ENCODE assay signal across 8 cellular contexts in the genomic region with DNA sequence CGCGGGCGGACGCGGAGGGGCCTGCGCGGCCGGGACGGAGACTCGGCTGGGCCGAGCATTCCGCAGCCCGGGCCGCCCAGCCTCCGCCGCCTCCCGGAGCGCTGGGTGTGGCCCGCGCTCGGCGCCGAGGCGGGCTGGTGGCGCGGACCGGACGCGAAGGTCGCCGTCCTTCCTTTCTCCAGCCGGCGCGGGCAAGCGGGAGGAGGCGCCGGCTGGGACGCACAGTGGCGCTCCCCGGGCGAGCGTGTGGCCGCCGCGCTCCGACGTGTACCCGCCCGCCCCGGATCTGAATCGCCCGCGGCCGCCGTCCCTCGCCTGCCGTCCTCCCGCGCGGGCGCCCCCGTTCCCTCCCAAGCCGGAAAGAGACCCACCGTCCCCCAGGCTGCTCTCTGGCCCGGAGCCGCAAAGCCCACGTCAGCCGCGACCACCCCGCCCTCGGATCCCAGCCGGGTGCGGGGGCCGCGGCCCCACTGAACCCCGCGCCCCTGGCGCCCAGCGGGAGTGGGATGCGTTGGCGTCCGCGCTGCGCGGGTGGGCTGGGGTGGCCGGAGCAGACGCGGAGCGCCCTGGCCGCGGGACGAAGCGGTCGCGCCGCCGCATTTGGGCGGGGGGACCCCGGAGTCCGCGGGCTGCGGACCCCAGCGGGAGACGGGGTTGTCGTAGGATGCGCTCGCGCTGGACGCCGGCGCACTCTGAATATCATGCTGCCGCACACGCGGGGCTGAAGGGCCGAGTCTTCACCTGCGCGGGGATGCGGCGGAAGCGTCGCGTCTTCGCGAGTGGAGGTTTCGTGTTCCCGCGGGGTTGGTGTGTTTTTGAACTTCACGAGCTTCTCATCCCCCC. TPM values are rescaled to one million over a fixed set of nuclear protein-coding genes. Genes with fewer than 3 reads are reported as not detected.
DNase-seq lines count a peak whose midpoint lies in the region; ATAC-seq, FAIRE-seq and TF ChIP-seq lines count a peak whose summit lies in the region.

No MANE protein-coding gene starts in this region.

- no peak overlapping the region for H3K27ac ChIP-seq in CD4-positive, alpha-beta memory T cell (ENCODE audit: low read depth, low read length)
- H3K27ac ChIP-seq in K562 (ENCODE audit: extremely low read depth, low read depth, low read length) (peak overlapping the region; percentile 49; the same call in 1 of the 3 replicates), skin epidermis (peak overlapping the region; percentile 66 to 97 (median 89))

- 0% methylated on average over 26 of the region's 128 CpGs for WGBS in K562 (ENCODE audit: insufficient coverage, low coverage, missing lambda C conversion rate)

- TF ChIP-seq CTCF in K562 (IDR thresholded peaks at IDR 0.05 in 2 of 3, conservative IDR thresholded peaks at IDR 0.05 in 1 of 3; ENCODE audit: insufficient read depth in 2 of 3, low read depth in 1 of 3, low read length in 3 of 3): no peak

- H3K27me3 ChIP-seq in CD4-positive, alpha-beta memory T cell (ENCODE audit: insufficient read depth, low read length): no peaks in the 10 kb centered on the region
- no peaks in the 10 kb centered on the region for H3K27me3 ChIP-seq in K562 (ENCODE audit: control insufficient read depth in 2 of 2, insufficient read depth in 2 of 2, low read length in 2 of 2)

- H3K36me3 ChIP-seq in CD4-positive, alpha-beta memory T cell (ENCODE audit: insufficient read depth, low read length): no peaks in the 10 kb centered on the region
- H3K36me3 ChIP-seq in K562 (ENCODE audit: control insufficient read depth, insufficient read depth, low read length): no peaks in the 10 kb centered on the region

- peaks cover 7 to 18% (median 10%) of the 10 kb centered on the region in 4 donors for H3K4me1 Mint-ChIP-seq in CD4-positive, alpha-beta memory T cell

- in situ Hi-C loops in K562 (cut with MboI): no loop called here

- peak overlapping the region; percentile 48 to 55 for H3K4me3 ChIP-seq in CD4-positive, alpha-beta memory T cell (ENCODE audit: low read length in 2 of 2)
- peak overlapping the region; percentile 65 for H3K4me3 ChIP-seq in K562
- H3K4me3 ChIP-seq in iPS-18c (ENCODE audit: insufficient read depth, low read depth, low read length): peak overlapping the region; percentile 78
- peak overlapping the region; percentile 61 to 87 (median 81) for H3K4me3 ChIP-seq in skin epidermis

- no peaks in the 10 kb centered on the region for H3K9me3 ChIP-seq in CD4-positive, alpha-beta memory T cell (ENCODE audit: control insufficient read depth in 1 of 2, low read length in 2 of 2)
- H3K9me3 ChIP-seq in K562 (replicated peaks; ENCODE audit: control insufficient read depth, insufficient read depth, low read depth, low read length) (no peaks in the 10 kb centered on the region), iPS-18c (ENCODE audit: control insufficient read depth, insufficient read depth, low read length) (no peaks in the 10 kb centered on the region)

- peak overlapping the region; percentile 84 to 91 (median 90) for H3K4me3 Mint-ChIP-seq in CD4-positive, alpha-beta memory T cell

- no peaks in the 10 kb centered on the region for H4K20me1 ChIP-seq in K562 (replicated peaks; ENCODE audit: control insufficient read depth, insufficient read depth, low read length)

- H3K9me1 ChIP-seq in K562 (ENCODE audit: control insufficient read depth, insufficient read depth, low read length): no peaks in the 10 kb centered on the region

- H3K27ac Mint-ChIP-seq in CD4-positive, alpha-beta memory T cell: peak overlapping the region in 4 of 7 donors; percentile 55 to 83 (median 65)

- H2AFZ ChIP-seq in K562 (ENCODE audit: low read depth, low read length): peak overlapping the region; percentile 76

- CTCF ChIA-PET in CD4-positive, alpha-beta memory T cell (lab: Charles Lee; ENCODE audit: partially characterized antibody): no interaction called here
- CTCF ChIA-PET in K562 (lab: Yijun Ruan, JAX; ENCODE audit: low intra/inter-chr PET ratio): no interaction called here

- H3K9ac ChIP-seq in K562 (ENCODE audit: insufficient read depth in 1 of 2, low read depth in 2 of 2, low read length in 2 of 2): peak overlapping the region; percentile 54 to 91; a peak in 3 of 4 replicates

- TF ChIP-seq RAD21 in K562 (CRISPR knock-in tag; conservative IDR thresholded peaks at IDR 0.05 in 1 of 2, IDR thresholded peaks at IDR 0.05 in 1 of 2): no peak

- peaks cover 0 to 7% of the 10 kb centered on the region in 2 donors for H3K36me3 Mint-ChIP-seq in CD4-positive, alpha-beta memory T cell

- TF ChIP-seq POLR2A in K562 (conservative IDR thresholded peaks at IDR 0.05): no peak

- peaks cover 0 to 2% (median 0%) of the 10 kb centered on the region in 8 donors for H3K9me3 Mint-ChIP-seq in CD4-positive, alpha-beta memory T cell

- no peak for TF ChIP-seq EP300 in K562 (IDR thresholded peaks at IDR 0.05; ENCODE audit: low read length)

- peak in 4 of 5 donors; percentile 12 to 31 (median 17) for DNase-seq in CD4-positive, alpha-beta memory T cell
- DNase-seq in GM19238 (ENCODE audit: insufficient read length, low spot score) (peak; percentile 20), SW 1271 (lab: John Stamatoyannopoulos, UW) (peak; percentile 15 to 30), K562 (ENCODE audit: extremely low read depth in 1 of 4, low spot score in 3 of 4) (peak; percentile 31 to 55 (median 49)), inferior parietal cortex (ENCODE audit: extremely low spot score) (no peak)

- POLR2A ChIA-PET in CD4-positive, alpha-beta memory T cell (lab: Charles Lee; ENCODE audit: partially characterized antibody): interaction anchor here (0.6 to 1.2 kb wide), 5 partner anchors 38 to 203 kb away, joined by 3 to 4 read pairs (median 3); partner anchors contain the start of gene KCTD18
- POLR2A ChIA-PET in K562 (lab: Yijun Ruan, JAX): interaction anchor here (0.7 kb wide), 1 partner anchor 384 kb away, joined by 3 read pairs; no protein-coding TSS in a partner anchor

- H3K4me1 ChIP-seq in CD4-positive, alpha-beta memory T cell (ENCODE audit: insufficient read depth, low read length): peaks cover 4% of the 10 kb centered on the region
- H3K4me1 ChIP-seq in K562 (replicated peaks in 1 of 2; ENCODE audit: control insufficient read depth in 2 of 2, insufficient read depth in 2 of 2, low read length in 2 of 2): peaks cover 0 to 8% of the 10 kb centered on the region in 2 experiments; a peak in 3 of 5 replicates

- H3K27me3 Mint-ChIP-seq in CD4-positive, alpha-beta memory T cell: peaks cover 0 to 4% of the 10 kb centered on the region in 2 donors

- no TSS peak for BruUV-seq in K562 (replicated peaks; lab: Mats Ljungman, UMichigan)

- intact Hi-C loops in CD4-positive, alpha-beta memory T cell (cut with micrococcal nuclease): loop anchor here (1.0 to 5.0 kb wide), 4 partner anchors 68 to 320 kb away; no protein-coding TSS in a partner anchor
- intact Hi-C loops in K562 (cut with micrococcal nuclease): loop anchor here (5.0 to 10.0 kb wide), 3 partner anchors 132 to 320 kb away; no protein-coding TSS in a partner anchor

- peak overlapping the region; percentile 89 for H3K4me2 ChIP-seq in K562 (ENCODE audit: insufficient read depth, low read length)

- FAIRE-seq in K562 (lab: Jason Lieb, UNC): no peak

- H3K79me2 ChIP-seq in K562 (ENCODE audit: control insufficient read depth, insufficient read depth, low read length): peaks cover 8% of the 10 kb centered on the region; the same call in 1 of the 3 replicates

- ATAC-seq in HG03196 (IDR thresholded peaks at IDR 0.05; ENCODE audit: unreplicated experiment): peak; percentile 53
- peak; percentile 86 for ATAC-seq in K562

TF ChIP-seq in K562, 482 proteins besides CTCF, POLR2A, EP300 and RAD21 (continues in another document):
- TF ChIP-seq RBFOX2 (IDR thresholded peaks at IDR 0.05; ENCODE audit: low read depth, low read length): peak; percentile 65
- no peak for TF ChIP-seq YBX1 (IDR thresholded peaks at IDR 0.05)
- no peak for TF ChIP-seq ZNF282 (CRISPR knock-in tag; IDR thresholded peaks at IDR 0.05)
- peak; percentile 73 for TF ChIP-seq CTBP1 (IDR thresholded peaks at IDR 0.05; ENCODE audit: borderline replicate concordance)
- TF ChIP-seq TOE1 (IDR thresholded peaks at IDR 0.05; ENCODE audit: borderline replicate concordance): no peak
- no peak for TF ChIP-seq TOE1 (CRISPR knock-in tag; IDR thresholded peaks at IDR 0.05; ENCODE audit: borderline replicate concordance, low read depth)
- TF ChIP-seq THRAP3 (IDR thresholded peaks at IDR 0.05; ENCODE audit: borderline replicate concordance): no peak
- no peak for TF ChIP-seq HOXB6 (CRISPR knock-in tag; IDR thresholded peaks at IDR 0.05; ENCODE audit: borderline replicate concordance)
- peak; percentile 53; the same call in 1 of the 2 replicates for TF ChIP-seq NCOA6 (IDR thresholded peaks at IDR 0.05)
- no peak for TF ChIP-seq EHMT2 (IDR thresholded peaks at IDR 0.05)
- TF ChIP-seq FOXJ2 (tag; IDR thresholded peaks at IDR 0.05): no peak

RNA-seq across cellular contexts. Expression of gene SPATS2L, which starts 0.7 kb away (rescaled TPM):
- 1 to 10 TPM; 5.9 to 6.6 TPM for total RNA-seq in CD4-positive, alpha-beta memory T cell
- polyA plus RNA-seq in CD4-positive, alpha-beta memory T cell: 1 to 10 TPM; 5.2 to 6.1 TPM
- total RNA-seq in K562 (2011; cell fraction: chromatin; rRNA removed; ENCODE audit: low replicate concordance): 17.5 and 23.3 TPM in 2 replicates
- 8.3 and 8.9 TPM in 2 replicates for total RNA-seq in K562 (2011; cell fraction: nucleolus; rRNA removed)
- 10.0 and 18.6 TPM in 2 replicates for total RNA-seq in K562 (2011; cell fraction: nucleoplasm; rRNA removed)
- 23.3 and 26.1 TPM in 2 replicates for total RNA-seq in K562 (2014; rRNA removed)
- total RNA-seq in K562 (2014; rRNA removed; fragmentation: Illumina TruSeq; extraction: Trizol): 24.9 and 29.4 TPM in 2 replicates
- 23.4 and 24.5 TPM in 2 replicates for total RNA-seq in K562 (2015; rRNA removed; fragmentation: Illumina TruSeq; extraction: Trizol)
- total RNA-seq in K562 (2021): 25.8 and 29.1 TPM in 2 replicates
- 34.6 and 41.4 TPM in 2 replicates for polyA plus RNA-seq in K562 (2011; rRNA removed)
- polyA plus RNA-seq in K562 (2011; cell fraction: cytosol; rRNA removed): 22.2 and 31.6 TPM in 2 replicates
- polyA plus RNA-seq in K562 (2011; cell fraction: nucleus; rRNA removed): 24.7 and 24.8 TPM in 2 replicates
- polyA plus RNA-seq in K562 (2012): 22.3 and 27.8 TPM in 2 replicates
- polyA plus RNA-seq in K562 (2014; fragmentation: Illumina TruSeq; extraction: Trizol): 34.2 and 41.5 TPM in 2 replicates
- 10 to 100 TPM; 11.3 to 11.6 TPM for polyA plus RNA-seq in K562 (2014; fragmentation: Nextera tagmentation; extraction: Ambion mirVana)
- 28.0 and 33.4 TPM in 2 replicates for polyA plus RNA-seq in K562 (2014; rRNA removed)
- polyA minus RNA-seq in K562 (2011; rRNA and poly(A)+ RNA removed): 48.3 and 50.5 TPM in 2 replicates
- polyA minus RNA-seq in K562 (2011; cell fraction: cytosol; rRNA and poly(A)+ RNA removed): 23.6 and 28.4 TPM in 2 replicates
- 18.2 and 31.0 TPM in 2 replicates for polyA minus RNA-seq in K562 (2011; cell fraction: nucleus; rRNA and poly(A)+ RNA removed)
